Comparison of ENCODE assay signal across 22 cellular contexts in genomic region chr16:28167730-28168129, GRCh38. TPM values are rescaled to one million over a fixed set of nuclear protein-coding genes. Genes with fewer than 3 reads are reported as not detected.
DNase-seq lines count a peak whose midpoint lies in the region; TF ChIP-seq lines count a peak whose summit lies in the region.
"Had no signal": no experiment of that assay in that cellular context is flagged by ENCODE, and none has a peak within 500 bp of the region (broad histone marks: within the 10 kb centered on the region; RNA-seq: fewer than 3 reads in every experiment).

No MANE protein-coding gene starts in this region.

- H3K36me3 ChIP-seq in neutrophil: peaks cover 88% of the 10 kb centered on the region

- H3K36me3 Mint-ChIP-seq in activated CD4-positive, alpha-beta T cell treated with anti-CD3 and anti-CD28 coated beads, Interleukin-2, amount 10 ng/mL, durations not matched to agents 24 days and 14 days (ENCODE audit: low read depth): peaks cover 68% of the 10 kb centered on the region
- H3K36me3 Mint-ChIP-seq in activated naive CD8-positive, alpha-beta T cell: peaks cover 14% of the 10 kb centered on the region

- in situ Hi-C loops in G401 (cut with HindIII; ENCODE audit: low sequenced_read_pairs): no loop called here

- no peak overlapping the region for H3K4me3 Mint-ChIP-seq in activated CD4-positive, alpha-beta T cell treated with anti-CD3 and anti-CD28 coated beads, Interleukin-2, amount 10 ng/mL, durations not matched to agents 24 days and 14 days
- peak overlapping the region; percentile 44 for H3K4me3 Mint-ChIP-seq in activated naive CD8-positive, alpha-beta T cell
- H3K4me3 Mint-ChIP-seq: GM23338 had no signal

- no peak for DNase-seq in activated CD4-positive, alpha-beta T cell treated with anti-CD3 and anti-CD28 coated beads, Interleukin-2, amount 10 ng/mL, durations not matched to agents 24 days and 14 days
- DNase-seq in activated CD4-positive, alpha-beta T cell treated with anti-CD3 and anti-CD28 coated beads for 48 hours: no peak
- peak; percentile 39 for DNase-seq in D341Med (ENCODE audit: low spot score)
- no peak for DNase-seq in SIG-M5 (lab: John Stamatoyannopoulos, UW)
- DNase-seq in SW480 (ENCODE audit: low spot score): no peak
- DNase-seq in G401 (ENCODE audit: low spot score): no peak
- DNase-seq: anterior cingulate cortex; dermis blood vessel endothelial cell; DMS 273 treated with DMSO at 0.1 percent for 48 hours; GDM1; heart left ventricle; left lung; MG63; midbrain; NCI-H1417 treated with DMSO at 0.1 percent for 48 hours; NCI-H526; stimulated activated CD4-positive, alpha-beta T cell treated with anti-CD3 and anti-CD28 coated beads, Interleukin-4, amount 100 ng/mL, for 4 hours; SW 1271 had no signal

- intact Hi-C loops in activated CD4-positive, alpha-beta T cell treated with anti-CD3 and anti-CD28 coated beads, Interleukin-2, amount 10 ng/mL, durations not matched to agents 24 days and 14 days (cut with micrococcal nuclease): loop anchor here (1.0 to 2.0 kb wide), 2 partner anchors 15 to 27 kb away; no protein-coding TSS in a partner anchor

- no peaks in the 10 kb centered on the region for H3K9me3 ChIP-seq in neutrophil
- H3K9me3 ChIP-seq: heart left ventricle, left lung, MG63 had no signal

- peaks cover 69% of the 10 kb centered on the region for H3K4me1 Mint-ChIP-seq in activated CD4-positive, alpha-beta T cell treated with anti-CD3 and anti-CD28 coated beads, Interleukin-2, amount 10 ng/mL, durations not matched to agents 24 days and 14 days
- peaks cover 86% of the 10 kb centered on the region for H3K4me1 Mint-ChIP-seq in activated naive CD8-positive, alpha-beta T cell (ENCODE audit: low read depth)

- peaks cover 68 to 76% of the 10 kb centered on the region in 2 experiments for H3K4me1 ChIP-seq in neutrophil (ENCODE audit: control insufficient read depth in 1 of 2, insufficient read depth in 1 of 2, low read depth in 1 of 2, low read length in 1 of 2)

- peak overlapping the region in 1 of 2 experiments; percentile 18 for H3K4me3 ChIP-seq in neutrophil (ENCODE audit: low read depth in 1 of 2, low read length in 1 of 2)
- H3K4me3 ChIP-seq: GM23338, heart left ventricle, left lung, MG63 had no signal

- H3K27me3 Mint-ChIP-seq in activated CD4-positive, alpha-beta T cell treated with anti-CD3 and anti-CD28 coated beads, Interleukin-2, amount 10 ng/mL, durations not matched to agents 24 days and 14 days: no peaks in the 10 kb centered on the region
- H3K27me3 Mint-ChIP-seq in activated naive CD8-positive, alpha-beta T cell: no peaks in the 10 kb centered on the region

- TF ChIP-seq CTCF in neutrophil (IDR thresholded peaks at IDR 0.05): no peak

- no peaks in the 10 kb centered on the region for H3K27me3 ChIP-seq in neutrophil
- H3K27me3 ChIP-seq: heart left ventricle, left lung, MG63 had no signal

- peak overlapping the region; percentile 100 for H3K27ac ChIP-seq in neutrophil

- H3K9me3 Mint-ChIP-seq in activated CD4-positive, alpha-beta T cell treated with anti-CD3 and anti-CD28 coated beads, Interleukin-2, amount 10 ng/mL, durations not matched to agents 24 days and 14 days: no peaks in the 10 kb centered on the region
- no peaks in the 10 kb centered on the region for H3K9me3 Mint-ChIP-seq in activated naive CD8-positive, alpha-beta T cell (ENCODE audit: low read depth)
- H3K9me3 Mint-ChIP-seq: activated T-helper 1 cell treated with anti-CD3 and anti-CD28 coated beads, Interleukin-12 subunit alpha, Interleukin-12 subunit beta, Interleukin-2, Interleukin-4 antibody, amounts not matched to agents 30 ng/mL and 10 ng/mL and 1 ng/mL, durations not matched to agents 14 hours and 24 hours and 36 hours; GM23338 had no signal

- peak overlapping the region; percentile 61 for H3K27ac Mint-ChIP-seq in activated CD4-positive, alpha-beta T cell treated with anti-CD3 and anti-CD28 coated beads, Interleukin-2, amount 10 ng/mL, durations not matched to agents 24 days and 14 days
- H3K27ac Mint-ChIP-seq in activated naive CD8-positive, alpha-beta T cell: peak overlapping the region; percentile 82

RNA-seq across cellular contexts. Expression of gene XPO6, which starts 44.0 kb away (rescaled TPM):
- total RNA-seq in activated CD4-positive, alpha-beta T cell treated with anti-CD3 and anti-CD28 coated beads, Interleukin-2, amount 10 ng/mL, durations not matched to agents 24 days and 14 days: 230 and 245 TPM in 2 replicates
- 75.8 and 98.0 TPM in 2 replicates for total RNA-seq in G401 (2014; rRNA removed; shearing (Covaris generic))
